Comparison of ENCODE assay signal across 8 cellular contexts in genomic region chr1:150234647-150235435, GRCh38. TPM values are rescaled to one million over a fixed set of nuclear protein-coding genes. Genes with fewer than 3 reads are reported as not detected.
DNase-seq lines count a peak whose midpoint lies in the region; ATAC-seq and TF ChIP-seq lines count a peak whose summit lies in the region.

No MANE protein-coding gene starts in this region.

- no peak overlapping the region for H3K4me3 Mint-ChIP-seq in chondrocyte (ENCODE audit: unreplicated experiment)

- H3K36me3 Mint-ChIP-seq in chondrocyte (ENCODE audit: low read depth), result no peaks in the 10 kb centered on the region

- H3K9me3 Mint-ChIP-seq in chondrocyte (ENCODE audit: low read depth), result no peaks in the 10 kb centered on the region

- no peak for TF ChIP-seq CTCF in chondrocyte (IDR thresholded peaks at IDR 0.05)

- peaks cover 16% of the 10 kb centered on the region for H3K4me1 Mint-ChIP-seq in chondrocyte (ENCODE audit: low read depth)

- peak; percentile 52 for ATAC-seq in HG02885 (IDR thresholded peaks at IDR 0.05; ENCODE audit: poor library complexity, unreplicated experiment)
- peak; percentile 61 for ATAC-seq in left lobe of liver

- DNase-seq in NCI-H510A treated with DMSO at 0.1 percent for 48 hours (lab: John Stamatoyannopoulos, UW) (peak; percentile 48), NCI-H510A (lab: John Stamatoyannopoulos, UW) (no peak), NCI-H2227 (lab: John Stamatoyannopoulos, UW; ENCODE audit: unreplicated experiment) (peak; percentile 77), chondrocyte (ENCODE audit: low spot score) (no peak), left lobe of liver (ENCODE audit: low spot score) (peak; percentile 83)
- DNase-seq in activated CD4-positive, alpha-beta T cell treated with anti-CD3 and anti-CD28 coated beads for 24 hours (ENCODE audit: low read depth in 2 of 2), result peak; percentile 71 to 86
- DNase-seq in stimulated activated CD4-positive, alpha-beta T cell treated with anti-CD3 and anti-CD28 coated beads, Interleukin-2, amount 100 ng/mL, for 48 hours, result peak; percentile 81 to 85

- H3K27me3 Mint-ChIP-seq in chondrocyte (ENCODE audit: low read depth), result no peaks in the 10 kb centered on the region

- H3K27ac Mint-ChIP-seq in chondrocyte (ENCODE audit: unreplicated experiment), result peak overlapping the region; percentile 94

RNA-seq across cellular contexts. Expression of gene ANP32E, which starts 1.1 kb away (rescaled TPM):
- 34.5 to 46.0 TPM (median 40.2 TPM) in 3 replicates for total RNA-seq in chondrocyte
- total RNA-seq in left lobe of liver, result 12.9 TPM

RNA-seq across cellular contexts. Expression of gene CA14, which starts 22.7 kb away (rescaled TPM):
- total RNA-seq in chondrocyte, result not detected in 3 replicates
- total RNA-seq in left lobe of liver, result 5.6 TPM

RNA-seq across cellular contexts. Expression of gene APH1A, which starts 34.0 kb away (rescaled TPM):
- total RNA-seq in chondrocyte (83.0 to 99.5 TPM (median 89.7 TPM) in 3 replicates), left lobe of liver (88.5 TPM)

RNA-seq across cellular contexts. Expression of gene C1orf54, which starts 37.7 kb away (rescaled TPM):
- total RNA-seq in chondrocyte (29.0 to 31.9 TPM (median 31.0 TPM) in 3 replicates), left lobe of liver (3.0 TPM)

RNA-seq across cellular contexts. Expression of gene CIART, which starts 47.5 kb away (rescaled TPM):
- 3.1 to 3.9 TPM (median 3.1 TPM) in 3 replicates for total RNA-seq in chondrocyte
- 5.3 TPM for total RNA-seq in left lobe of liver

Comparison
In these comparisons a context has a peak if more than half of its experiments do, and no peak if none do; other contexts are left out.
1. DNase-seq: peak in NCI-H510A treated with DMSO at 0.1 percent for 48 hours (single experiment), NCI-H2227 (single experiment), activated CD4-positive, alpha-beta T cell treated with anti-CD3 and anti-CD28 coated beads for 24 hours (2 of 2), left lobe of liver (single experiment) and stimulated activated CD4-positive, alpha-beta T cell treated with anti-CD3 and anti-CD28 coated beads, Interleukin-2, amount 100 ng/mL, for 48 hours (2 of 2); none in NCI-H510A (single experiment) and chondrocyte (single experiment).